1 cellular context compared by ENCODE assay signal in the genomic region with DNA sequence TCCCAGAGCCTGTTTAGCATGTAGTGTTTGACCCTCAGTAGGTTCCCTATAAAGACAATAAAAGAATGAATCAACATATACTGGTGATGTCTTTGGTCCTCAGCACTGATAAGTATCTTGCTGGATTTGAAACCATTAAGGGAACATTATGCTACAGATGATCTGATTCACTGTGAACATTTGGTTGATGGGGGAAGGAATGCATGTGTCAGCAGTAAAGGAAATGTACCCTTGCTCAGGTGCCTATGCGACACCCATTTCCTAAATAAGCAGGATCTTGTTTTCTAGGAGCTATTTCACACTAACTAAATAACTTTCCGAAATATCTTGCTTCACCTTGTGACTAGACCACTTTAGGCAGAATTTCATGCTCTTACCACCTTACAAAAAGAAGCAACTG.
A peak's percentile ranks its signal among the peaks of the same experiment; 100 is the strongest.
TF ChIP-seq lines count a peak whose summit lies in the region.

No MANE protein-coding gene starts in this region.

TF ChIP-seq in endothelial cell of umbilical vein, 7 proteins besides CTCF, POLR2A, EP300 and RAD21:
- TF ChIP-seq FOS (IDR thresholded peaks at IDR 0.05; ENCODE audit: borderline replicate concordance, insufficient read depth, low read length) (no peak), GATA2 (IDR thresholded peaks at IDR 0.05; ENCODE audit: insufficient read depth, insufficient read length, low read depth, low read length) (peak; percentile 47)
